ENCODE assay signal across 9 cellular contexts in genomic region chr15:68352401-68353062, GRCh38.
DNase-seq lines count a peak whose midpoint lies in the region; ATAC-seq and TF ChIP-seq lines count a peak whose summit lies in the region.
"Had no signal": no experiment of that assay in that cellular context is flagged by ENCODE, and none has a peak within 500 bp of the region (broad histone marks: within the 10 kb centered on the region; RNA-seq: fewer than 3 reads in every experiment).

No MANE protein-coding gene starts in this region.

- H3K27me3 Mint-ChIP-seq in T-helper 2 cell treated with Interferon-gamma antibody and Interleukin-4, amounts not matched to agents 5 μg/mL and 100 μg/mL, for 36 hours (ENCODE audit: low read depth): no peaks in the 10 kb centered on the region

- peaks cover 13% of the 10 kb centered on the region for H3K36me3 Mint-ChIP-seq in T-helper 2 cell treated with Interferon-gamma antibody and Interleukin-4, amounts not matched to agents 5 μg/mL and 100 μg/mL, for 36 hours (ENCODE audit: low read depth)
- H3K36me3 Mint-ChIP-seq: CD8-positive, alpha-beta T cell had no signal

- TF ChIP-seq CTCF in dorsolateral prefrontal cortex (IDR thresholded peaks at IDR 0.05 in 54 of 56, conservative IDR thresholded peaks at IDR 0.05 in 2 of 56; ENCODE audit: low read depth in 1 of 56, partially characterized antibody in 56 of 56): no peak
- TF ChIP-seq CTCF in omental fat pad (IDR thresholded peaks at IDR 0.05): no peak

- H3K27ac Mint-ChIP-seq in T-helper 2 cell treated with Interferon-gamma antibody and Interleukin-4, amounts not matched to agents 5 μg/mL and 100 μg/mL, for 36 hours: peak overlapping the region; percentile 84
- H3K27ac Mint-ChIP-seq: CD8-positive, alpha-beta T cell had no signal

- peak; percentile 28 for DNase-seq in NCI-H2196 (lab: John Stamatoyannopoulos, UW; ENCODE audit: unreplicated experiment)
- DNase-seq in NCI-H2196 treated with DMSO at 0.1 percent for 48 hours (lab: John Stamatoyannopoulos, UW; ENCODE audit: unreplicated experiment): no peak
- DNase-seq in T-helper 2 cell treated with Interferon-gamma antibody and Interleukin-4, amounts not matched to agents 5 μg/mL and 100 μg/mL, for 36 hours (ENCODE audit: low spot score): peak; percentile 51
- peak in 1 of 10 donors; percentile 31 for DNase-seq in dorsolateral prefrontal cortex
- DNase-seq in omental fat pad (ENCODE audit: low spot score): no peak
- no peak for DNase-seq in GM19238 (ENCODE audit: insufficient read length, low spot score)
- DNase-seq in NCI-H1694 (lab: John Stamatoyannopoulos, UW): no peak

- ATAC-seq in omental fat pad (ENCODE audit: low FRiP score) (peak; percentile 38), GM18498 (IDR thresholded peaks at IDR 0.05; ENCODE audit: unreplicated experiment) (no peak)
- ATAC-seq: CD8-positive, alpha-beta T cell had no signal

- intact Hi-C loops in dorsolateral prefrontal cortex (cut with DNase I): no loop called here

- peaks cover 12% of the 10 kb centered on the region for H3K9me3 Mint-ChIP-seq in T-helper 2 cell treated with Interferon-gamma antibody and Interleukin-4, amounts not matched to agents 5 μg/mL and 100 μg/mL, for 36 hours

- H3K4me3 ChIP-seq in dorsolateral prefrontal cortex: no peak overlapping the region

- peak overlapping the region in 51 of 59 donors; percentile 3 to 92 (median 65) for H3K27ac ChIP-seq in dorsolateral prefrontal cortex

- peaks cover 0 to 5% (median 0%) of the 10 kb centered on the region in 45 donors for H3K27me3 ChIP-seq in dorsolateral prefrontal cortex

- peaks cover 15% of the 10 kb centered on the region for H3K4me1 Mint-ChIP-seq in T-helper 2 cell treated with Interferon-gamma antibody and Interleukin-4, amounts not matched to agents 5 μg/mL and 100 μg/mL, for 36 hours (ENCODE audit: low read depth)

- H3K4me3 Mint-ChIP-seq in T-helper 2 cell treated with Interferon-gamma antibody and Interleukin-4, amounts not matched to agents 5 μg/mL and 100 μg/mL, for 36 hours: peak overlapping the region; percentile 30
- H3K4me3 Mint-ChIP-seq: CD8-positive, alpha-beta T cell had no signal

Comparison
In these comparisons a context has a peak if more than half of its experiments do, and no peak if none do; other contexts are left out.
1. DNase-seq: peak in NCI-H2196 (single experiment) and T-helper 2 cell treated with Interferon-gamma antibody and Interleukin-4, amounts not matched to agents 5 μg/mL and 100 μg/mL, for 36 hours (single experiment); none in NCI-H2196 treated with DMSO at 0.1 percent for 48 hours (single experiment), omental fat pad (single experiment), GM19238 (single experiment) and NCI-H1694 (single experiment).